1 cellular context compared by ENCODE assay signal in the genomic region with DNA sequence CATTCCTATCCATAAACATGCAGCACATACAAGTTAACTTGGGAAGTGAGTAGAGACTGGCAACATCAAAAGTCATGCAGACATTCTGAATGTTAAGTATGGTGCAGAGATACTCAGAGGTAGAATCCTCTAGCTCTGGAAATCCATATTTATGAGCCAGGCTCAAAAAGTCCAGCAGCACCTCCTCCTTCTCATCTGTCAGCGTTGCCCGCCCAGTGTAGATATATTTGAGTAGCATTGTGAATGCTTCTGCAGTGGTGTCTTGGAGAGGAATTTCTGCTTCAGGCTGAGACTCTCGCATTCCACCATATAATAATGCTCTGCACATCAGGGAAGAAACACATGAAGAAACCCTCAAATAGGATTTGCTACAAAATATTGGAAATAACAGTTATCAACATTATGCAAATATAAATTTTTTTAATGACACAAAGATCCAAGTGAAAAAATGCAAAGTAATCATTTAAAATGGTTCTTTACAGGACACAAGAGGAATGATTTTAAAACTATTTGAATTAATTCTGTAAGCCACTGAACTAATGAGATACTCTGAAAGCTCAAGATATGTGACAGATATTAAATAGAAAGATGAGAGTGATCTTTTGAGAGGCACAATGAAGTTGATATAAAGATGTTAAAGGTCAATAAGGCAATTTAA.
A peak's percentile ranks its signal among the peaks of the same experiment; 100 is the strongest.
TF ChIP-seq lines count a peak whose summit lies in the region.

No MANE protein-coding gene starts in this region.

TF ChIP-seq in HepG2, 621 proteins besides CTCF, POLR2A, EP300 and RAD21:
- TF ChIP-seq, protein P1, sequence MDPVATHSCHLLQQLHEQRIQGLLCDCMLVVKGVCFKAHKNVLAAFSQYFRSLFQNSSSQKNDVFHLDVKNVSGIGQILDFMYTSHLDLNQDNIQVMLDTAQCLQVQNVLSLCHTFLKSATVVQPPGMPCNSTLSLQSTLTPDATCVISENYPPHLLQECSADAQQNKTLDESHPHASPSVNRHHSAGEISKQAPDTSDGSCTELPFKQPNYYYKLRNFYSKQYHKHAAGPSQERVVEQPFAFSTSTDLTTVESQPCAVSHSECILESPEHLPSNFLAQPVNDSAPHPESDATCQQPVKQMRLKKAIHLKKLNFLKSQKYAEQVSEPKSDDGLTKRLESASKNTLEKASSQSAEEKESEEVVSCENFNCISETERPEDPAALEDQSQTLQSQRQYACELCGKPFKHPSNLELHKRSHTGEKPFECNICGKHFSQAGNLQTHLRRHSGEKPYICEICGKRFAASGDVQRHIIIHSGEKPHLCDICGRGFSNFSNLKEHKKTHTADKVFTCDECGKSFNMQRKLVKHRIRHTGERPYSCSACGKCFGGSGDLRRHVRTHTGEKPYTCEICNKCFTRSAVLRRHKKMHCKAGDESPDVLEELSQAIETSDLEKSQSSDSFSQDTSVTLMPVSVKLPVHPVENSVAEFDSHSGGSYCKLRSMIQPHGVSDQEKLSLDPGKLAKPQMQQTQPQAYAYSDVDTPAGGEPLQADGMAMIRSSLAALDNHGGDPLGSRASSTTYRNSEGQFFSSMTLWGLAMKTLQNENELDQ (CRISPR knock-in tag; IDR thresholded peaks at IDR 0.05; ENCODE audit: borderline replicate concordance), result no peak
- TF ChIP-seq ZNF577 (CRISPR knock-in tag; IDR thresholded peaks at IDR 0.05; ENCODE audit: borderline replicate concordance, low read depth) (no peak), MAFF (IDR thresholded peaks at IDR 0.05; ENCODE audit: low read depth, low read length) (peak; percentile 82), MAFK (conservative IDR thresholded peaks at IDR 0.05 in 1 of 2, IDR thresholded peaks at IDR 0.05 in 1 of 2; ENCODE audit: low read length in 2 of 2) (peak; percentile 84 to 86)
